ENCODE assay signal across 7 cellular contexts in the genomic region with DNA sequence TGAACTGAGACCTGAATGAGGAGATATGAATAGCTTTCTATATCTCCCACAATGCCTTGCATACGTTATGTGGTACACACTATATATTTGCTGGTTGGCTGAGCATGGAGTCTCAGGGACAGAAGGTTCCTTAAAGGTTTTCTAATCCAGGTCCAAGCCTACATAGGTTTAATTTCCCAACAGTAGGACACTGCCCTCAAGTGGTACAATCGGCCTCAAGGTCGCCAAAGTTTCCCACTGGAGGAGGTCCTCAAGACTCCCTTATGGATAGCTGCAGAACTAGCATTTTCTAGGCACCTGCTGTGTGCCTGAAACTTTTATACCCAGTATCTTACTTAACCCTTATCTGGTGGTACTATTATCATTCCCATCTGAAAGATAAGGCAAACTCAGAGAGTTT. TPM values are rescaled to one million over a fixed set of nuclear protein-coding genes. Genes with fewer than 3 reads are reported as not detected.
A peak's percentile ranks its signal among the peaks of the same experiment; 100 is the strongest.
DNase-seq lines count a peak whose midpoint lies in the region; TF ChIP-seq lines count a peak whose summit lies in the region.

No MANE protein-coding gene starts in this region.

- H3K27me3 Mint-ChIP-seq in progenitor cell of endocrine pancreas, result no peaks in the 10 kb centered on the region
- H3K27me3 Mint-ChIP-seq in activated CD4-positive, alpha-beta T cell treated with anti-CD3 and anti-CD28 coated beads, Interleukin-2, amount 10 ng/mL, durations not matched to agents 24 days and 14 days, result peaks cover 7% of the 10 kb centered on the region

- no peaks in the 10 kb centered on the region for H3K4me1 ChIP-seq in OCI-LY3 (ENCODE audit: low read length)

- peak; percentile 40 for TF ChIP-seq CTCF in GM13977 (IDR thresholded peaks at IDR 0.05; ENCODE audit: extremely low read depth, insufficient read depth, missing control alignments)
- peak; percentile 38 for TF ChIP-seq CTCF in OCI-LY3 (IDR thresholded peaks at IDR 0.05; ENCODE audit: low read depth, low read length)
- TF ChIP-seq CTCF in progenitor cell of endocrine pancreas (IDR thresholded peaks at IDR 0.05; ENCODE audit: unreplicated experiment), result peak; percentile 24

- H4K20me1 ChIP-seq in OCI-LY3 (ENCODE audit: insufficient read depth, low read length), result no peaks in the 10 kb centered on the region

- H2AFZ ChIP-seq in OCI-LY3 (ENCODE audit: low read depth, low read length), result no peak overlapping the region

- H3K9ac ChIP-seq in OCI-LY3 (ENCODE audit: low read length), result no peak overlapping the region

- H3K4me3 Mint-ChIP-seq in progenitor cell of endocrine pancreas (ENCODE audit: low read depth), result no peak overlapping the region
- H3K4me3 Mint-ChIP-seq in activated CD4-positive, alpha-beta T cell treated with anti-CD3 and anti-CD28 coated beads, Interleukin-2, amount 10 ng/mL, durations not matched to agents 24 days and 14 days, result no peak overlapping the region

- no peak overlapping the region for H3K27ac Mint-ChIP-seq in progenitor cell of endocrine pancreas
- no peak overlapping the region for H3K27ac Mint-ChIP-seq in activated CD4-positive, alpha-beta T cell treated with anti-CD3 and anti-CD28 coated beads, Interleukin-2, amount 10 ng/mL, durations not matched to agents 24 days and 14 days

- H3K4me1 Mint-ChIP-seq in progenitor cell of endocrine pancreas (ENCODE audit: low read depth), result no peaks in the 10 kb centered on the region
- no peaks in the 10 kb centered on the region for H3K4me1 Mint-ChIP-seq in activated CD4-positive, alpha-beta T cell treated with anti-CD3 and anti-CD28 coated beads, Interleukin-2, amount 10 ng/mL, durations not matched to agents 24 days and 14 days

- H3K4me2 ChIP-seq in OCI-LY3 (ENCODE audit: low read length), result no peak overlapping the region

- in situ Hi-C loops in GM13977 (cut with MboI; ENCODE audit: low pct_unique_long_range_greater_than_20kb, low sequenced_read_pairs, unreplicated experiment), result no loop called here

- no peak for DNase-seq in GM13977 (ENCODE audit: low spot score)
- peak; percentile 6 to 29 for DNase-seq in erythroblast (lab: John Stamatoyannopoulos, UW)
- no peak for DNase-seq in progenitor cell of endocrine pancreas (ENCODE audit: low spot score, unreplicated experiment)
- DNase-seq in cortex of kidney (lab: John Stamatoyannopoulos, UW), result no peak
- no peak for DNase-seq in activated naive CD4-positive, alpha-beta T cell treated with Interleukin-2 at 50 U/mL for 16 hours
- DNase-seq in activated CD4-positive, alpha-beta T cell treated with anti-CD3 and anti-CD28 coated beads, Interleukin-2, amount 10 ng/mL, durations not matched to agents 24 days and 14 days, result no peak

- intact Hi-C loops in activated CD4-positive, alpha-beta T cell treated with anti-CD3 and anti-CD28 coated beads, Interleukin-2, amount 10 ng/mL, durations not matched to agents 24 days and 14 days (cut with micrococcal nuclease), result loop anchor here (5.0 kb wide), 1 partner anchor 76 kb away; no protein-coding TSS in a partner anchor

- H3K79me2 ChIP-seq in OCI-LY3 (ENCODE audit: low read length), result no peaks in the 10 kb centered on the region

- H3K27me3 ChIP-seq in OCI-LY3 (ENCODE audit: low read depth, low read length), result no peaks in the 10 kb centered on the region

- no peaks in the 10 kb centered on the region for H3K36me3 ChIP-seq in OCI-LY3 (replicated peaks; ENCODE audit: low read depth, low read length)

- H3K27ac ChIP-seq in OCI-LY3 (ENCODE audit: low read length), result no peak overlapping the region

- H3K36me3 Mint-ChIP-seq in progenitor cell of endocrine pancreas (ENCODE audit: insufficient read depth), result no peaks in the 10 kb centered on the region
- no peaks in the 10 kb centered on the region for H3K36me3 Mint-ChIP-seq in activated CD4-positive, alpha-beta T cell treated with anti-CD3 and anti-CD28 coated beads, Interleukin-2, amount 10 ng/mL, durations not matched to agents 24 days and 14 days (ENCODE audit: low read depth)

- peaks cover 14% of the 10 kb centered on the region for H3K9me3 Mint-ChIP-seq in progenitor cell of endocrine pancreas (ENCODE audit: low read depth)
- H3K9me3 Mint-ChIP-seq in activated CD4-positive, alpha-beta T cell treated with anti-CD3 and anti-CD28 coated beads, Interleukin-2, amount 10 ng/mL, durations not matched to agents 24 days and 14 days, result no peaks in the 10 kb centered on the region

- H3K4me3 ChIP-seq in OCI-LY3 (ENCODE audit: low read length), result no peak overlapping the region

- TF ChIP-seq POLR2A in erythroblast (IDR thresholded peaks at IDR 0.05; ENCODE audit: low read length), result no peak

- no peaks in the 10 kb centered on the region for H3K9me3 ChIP-seq in OCI-LY3 (ENCODE audit: insufficient read depth, low read length)

RNA-seq across cellular contexts. Expression of a gene that starts 21.0 kb away (rescaled TPM):
- 16.9 and 18.0 TPM in 2 replicates for total RNA-seq in progenitor cell of endocrine pancreas
- total RNA-seq in activated CD4-positive, alpha-beta T cell treated with anti-CD3 and anti-CD28 coated beads, Interleukin-2, amount 10 ng/mL, durations not matched to agents 24 days and 14 days, result 6.3 and 7.1 TPM in 2 replicates

Comparison
In these comparisons a context has a peak if more than half of its experiments do, and no peak if none do; other contexts are left out.
1. DNase-seq: peak in erythroblast (2 of 2); none in GM13977 (single experiment), progenitor cell of endocrine pancreas (single experiment), cortex of kidney (single experiment), activated naive CD4-positive, alpha-beta T cell treated with Interleukin-2 at 50 U/mL for 16 hours (single experiment) and activated CD4-positive, alpha-beta T cell treated with anti-CD3 and anti-CD28 coated beads, Interleukin-2, amount 10 ng/mL, durations not matched to agents 24 days and 14 days (single experiment).
2. Peak in every context shown above with its lines, with median percentiles within 50 percentile points of each other: CTCF ChIP-seq.